ENCODE assay signal across 9 cellular contexts in genomic region chr20:35561268-35561667, GRCh38. TPM values are rescaled to one million over a fixed set of nuclear protein-coding genes. Genes with fewer than 3 reads are reported as not detected.
DNase-seq lines count a peak whose midpoint lies in the region; ATAC-seq and TF ChIP-seq lines count a peak whose summit lies in the region.
"Had no signal": no experiment of that assay in that cellular context is flagged by ENCODE, and none has a peak within 500 bp of the region (broad histone marks: within the 10 kb centered on the region; RNA-seq: fewer than 3 reads in every experiment).

No MANE protein-coding gene starts in this region.

- H3K36me3 Mint-ChIP-seq in activated CD4-positive, alpha-beta memory T cell treated with anti-CD3 and anti-CD28 coated beads for 36 hours, result peaks cover 7% of the 10 kb centered on the region
- H3K36me3 Mint-ChIP-seq in activated CD4-positive, alpha-beta memory T cell treated with anti-CD3 and anti-CD28 coated beads, Interleukin-2, amount 10 ng/mL, durations not matched to agents 7 days and 5 days (ENCODE audit: low read depth), result peaks cover 8% of the 10 kb centered on the region
- peaks cover 16 to 28% of the 10 kb centered on the region in 2 donors for H3K36me3 Mint-ChIP-seq in stimulated activated naive B cell treated with anti-CD40 and anti-IgM and Interleukin-4, amounts not matched to agents 10 μg/mL and 1 μg/mL and 100 μg/mL, for 72 hours

- TF ChIP-seq CTCF in SU-DHL-6 (IDR thresholded peaks at IDR 0.05; ENCODE audit: insufficient read depth, low read length, poor library complexity, severe bottlenecking) (peak; percentile 41), heart right ventricle (IDR thresholded peaks at IDR 0.05) (peak in 4 of 9 donors; percentile 35 to 47 (median 42))

- intact Hi-C loops in activated CD4-positive, alpha-beta memory T cell treated with anti-CD3 and anti-CD28 coated beads for 36 hours (cut with micrococcal nuclease), result no loop called here
- intact Hi-C loops in heart right ventricle (cut with DNase I), result no loop called here

- no peaks in the 10 kb centered on the region for H3K9me3 Mint-ChIP-seq in activated CD4-positive, alpha-beta memory T cell treated with anti-CD3 and anti-CD28 coated beads for 36 hours
- H3K9me3 Mint-ChIP-seq in activated CD4-positive, alpha-beta memory T cell treated with anti-CD3 and anti-CD28 coated beads, Interleukin-2, amount 10 ng/mL, durations not matched to agents 7 days and 5 days, result no peaks in the 10 kb centered on the region
- no peaks in the 10 kb centered on the region for H3K9me3 Mint-ChIP-seq in stimulated activated naive B cell treated with anti-CD40 and anti-IgM and Interleukin-4, amounts not matched to agents 10 μg/mL and 1 μg/mL and 100 μg/mL, for 72 hours

- H3K4me1 Mint-ChIP-seq in activated CD4-positive, alpha-beta memory T cell treated with anti-CD3 and anti-CD28 coated beads for 36 hours (ENCODE audit: low read depth), result no peaks in the 10 kb centered on the region
- H3K4me1 Mint-ChIP-seq in activated CD4-positive, alpha-beta memory T cell treated with anti-CD3 and anti-CD28 coated beads, Interleukin-2, amount 10 ng/mL, durations not matched to agents 7 days and 5 days, result no peaks in the 10 kb centered on the region
- H3K4me1 Mint-ChIP-seq in stimulated activated naive B cell treated with anti-CD40 and anti-IgM and Interleukin-4, amounts not matched to agents 10 μg/mL and 1 μg/mL and 100 μg/mL, for 72 hours, result no peaks in the 10 kb centered on the region

- 21 to 25% methylated on average over 7 of the region's 7 CpGs for WGBS in heart right ventricle, 2 donors

- H3K27ac Mint-ChIP-seq in activated CD4-positive, alpha-beta memory T cell treated with anti-CD3 and anti-CD28 coated beads for 36 hours, result no peak overlapping the region
- H3K27ac Mint-ChIP-seq in activated CD4-positive, alpha-beta memory T cell treated with anti-CD3 and anti-CD28 coated beads, Interleukin-2, amount 10 ng/mL, durations not matched to agents 7 days and 5 days, result no peak overlapping the region
- H3K27ac Mint-ChIP-seq in stimulated activated naive B cell treated with anti-CD40 and anti-IgM and Interleukin-4, amounts not matched to agents 10 μg/mL and 1 μg/mL and 100 μg/mL, for 72 hours, result no peak overlapping the region

- CTCF ChIA-PET in activated CD4-positive, alpha-beta memory T cell treated with anti-CD3 and anti-CD28 coated beads for 36 hours (lab: Charles Lee), result no interaction called here
- CTCF ChIA-PET in activated CD4-positive, alpha-beta memory T cell treated with anti-CD3 and anti-CD28 coated beads, Interleukin-2, amount 10 ng/mL, durations not matched to agents 7 days and 5 days (lab: Charles Lee), result interaction anchor here (0.6 kb wide), 1 partner anchor 393 kb away, joined by 3 read pairs; no protein-coding TSS in a partner anchor

- POLR2A ChIA-PET in activated CD4-positive, alpha-beta memory T cell treated with anti-CD3 and anti-CD28 coated beads for 36 hours (lab: Charles Lee), result no interaction called here
- POLR2A ChIA-PET in activated CD4-positive, alpha-beta memory T cell treated with anti-CD3 and anti-CD28 coated beads, Interleukin-2, amount 10 ng/mL, durations not matched to agents 7 days and 5 days (lab: Charles Lee), result interaction anchor here (1.4 kb wide), 1 partner anchor 12 kb away, joined by 3 read pairs; no protein-coding TSS in a partner anchor

- no peak overlapping the region for H3K27ac ChIP-seq in SU-DHL-6 (ENCODE audit: low read depth, low read length)
- H3K27ac ChIP-seq in heart right ventricle, result no peak overlapping the region

- no peaks in the 10 kb centered on the region for H3K9me3 ChIP-seq in SU-DHL-6 (ENCODE audit: insufficient read depth, low read length)
- no peaks in the 10 kb centered on the region for H3K9me3 ChIP-seq in heart right ventricle

- no peak overlapping the region for H3K4me2 ChIP-seq in SU-DHL-6 (ENCODE audit: low read depth, low read length, poor library complexity, severe bottlenecking)

- H3K9me2 ChIP-seq in SU-DHL-6 (replicated peaks; ENCODE audit: insufficient read depth, low read length), result no peaks in the 10 kb centered on the region

- no peak overlapping the region for H3K4me3 Mint-ChIP-seq in activated CD4-positive, alpha-beta memory T cell treated with anti-CD3 and anti-CD28 coated beads for 36 hours
- H3K4me3 Mint-ChIP-seq in activated CD4-positive, alpha-beta memory T cell treated with anti-CD3 and anti-CD28 coated beads, Interleukin-2, amount 10 ng/mL, durations not matched to agents 7 days and 5 days, result no peak overlapping the region
- no peak overlapping the region for H3K4me3 Mint-ChIP-seq in stimulated activated naive B cell treated with anti-CD40 and anti-IgM and Interleukin-4, amounts not matched to agents 10 μg/mL and 1 μg/mL and 100 μg/mL, for 72 hours

- H3K27me3 Mint-ChIP-seq in activated CD4-positive, alpha-beta memory T cell treated with anti-CD3 and anti-CD28 coated beads for 36 hours, result no peaks in the 10 kb centered on the region
- H3K27me3 Mint-ChIP-seq in activated CD4-positive, alpha-beta memory T cell treated with anti-CD3 and anti-CD28 coated beads, Interleukin-2, amount 10 ng/mL, durations not matched to agents 7 days and 5 days, result no peaks in the 10 kb centered on the region
- H3K27me3 Mint-ChIP-seq in stimulated activated naive B cell treated with anti-CD40 and anti-IgM and Interleukin-4, amounts not matched to agents 10 μg/mL and 1 μg/mL and 100 μg/mL, for 72 hours, result no peaks in the 10 kb centered on the region

- no peaks in the 10 kb centered on the region for H3K4me1 ChIP-seq in heart right ventricle

- no peaks in the 10 kb centered on the region for H3K79me2 ChIP-seq in SU-DHL-6 (ENCODE audit: insufficient read depth, low read length)

- H3K27me3 ChIP-seq in SU-DHL-6 (ENCODE audit: low read length), result no peaks in the 10 kb centered on the region
- no peaks in the 10 kb centered on the region for H3K27me3 ChIP-seq in heart right ventricle

- H2AFZ ChIP-seq in SU-DHL-6 (ENCODE audit: low read depth, low read length, severe bottlenecking), result no peak overlapping the region

- no peaks in the 10 kb centered on the region for H4K20me1 ChIP-seq in SU-DHL-6 (ENCODE audit: low read depth, low read length)

- ATAC-seq in heart right ventricle, result peak in 7 of 8 donors; percentile 26 to 75 (median 54)
- ATAC-seq in stimulated activated naive B cell treated with anti-CD40 and anti-IgM and Interleukin-4, amounts not matched to agents 10 μg/mL and 1 μg/mL and 100 μg/mL, for 72 hours (replicated peaks), result peak; percentile 63 to 65
- ATAC-seq in HG03521 (IDR thresholded peaks at IDR 0.05; ENCODE audit: unreplicated experiment), result no peak

- peak; percentile 30 for DNase-seq in activated CD4-positive, alpha-beta memory T cell treated with anti-CD3 and anti-CD28 coated beads for 36 hours
- DNase-seq in activated CD4-positive, alpha-beta memory T cell treated with anti-CD3 and anti-CD28 coated beads, Interleukin-2, amount 10 ng/mL, durations not matched to agents 7 days and 5 days, result no peak
- peak; percentile 82 for DNase-seq in M059J (ENCODE audit: low read depth)
- DNase-seq in heart right ventricle, result no peak
- no peak for DNase-seq in stimulated activated naive B cell treated with anti-CD40 and anti-IgM and Interleukin-4, amounts not matched to agents 10 μg/mL and 1 μg/mL and 100 μg/mL, for 72 hours
- no peak for DNase-seq in NCI-H226

- no peaks in the 10 kb centered on the region for H3F3A ChIP-seq in SU-DHL-6 (ENCODE audit: insufficient read depth)

- H3K9ac ChIP-seq in SU-DHL-6 (ENCODE audit: low read length), result no peak overlapping the region

- no peaks in the 10 kb centered on the region for H3K36me3 ChIP-seq in SU-DHL-6 (ENCODE audit: low read length)
- H3K36me3 ChIP-seq in heart right ventricle, result peaks cover 0 to 27% (median 0%) of the 10 kb centered on the region in 9 donors

- H3K4me3 ChIP-seq in SU-DHL-6 (ENCODE audit: insufficient read depth, low read length, poor library complexity, severe bottlenecking), result no peak overlapping the region
- no peak overlapping the region for H3K4me3 ChIP-seq in heart right ventricle

RNA-seq across cellular contexts. Expression of gene ERGIC3, which starts 19.4 kb away (rescaled TPM):
- 100 to 1,000 TPM; 109 to 120 TPM for total RNA-seq in activated CD4-positive, alpha-beta memory T cell treated with anti-CD3 and anti-CD28 coated beads for 36 hours
- 100 to 1,000 TPM; 126 TPM for total RNA-seq in activated CD4-positive, alpha-beta memory T cell treated with anti-CD3 and anti-CD28 coated beads, Interleukin-2, amount 10 ng/mL, durations not matched to agents 7 days and 5 days
- 630 and 714 TPM in 2 replicates for total RNA-seq in M059J (2014; rRNA removed; shearing (Covaris generic))
- 100 to 1,000 TPM in 6 of 10 donors, 10 to 100 TPM in 4; 40.9 to 143 (median 102) TPM for total RNA-seq in heart right ventricle
- polyA plus RNA-seq in heart right ventricle, result 100 to 1,000 TPM; 101 to 129 TPM

RNA-seq across cellular contexts. Expression of gene C20orf173, which starts 31.8 kb away (rescaled TPM):
- total RNA-seq in activated CD4-positive, alpha-beta memory T cell treated with anti-CD3 and anti-CD28 coated beads for 36 hours, result not detected
- total RNA-seq in activated CD4-positive, alpha-beta memory T cell treated with anti-CD3 and anti-CD28 coated beads, Interleukin-2, amount 10 ng/mL, durations not matched to agents 7 days and 5 days, result not detected
- total RNA-seq in M059J (2014; rRNA removed; shearing (Covaris generic)), result not detected in 2 replicates
- not detected for total RNA-seq in heart right ventricle
- not detected for polyA plus RNA-seq in heart right ventricle
- total RNA-seq: skeletal muscle tissue had no signal

RNA-seq across cellular contexts. Expression of gene SPAG4, which starts 54.4 kb away (rescaled TPM):
- total RNA-seq in activated CD4-positive, alpha-beta memory T cell treated with anti-CD3 and anti-CD28 coated beads for 36 hours, result 1 to 10 TPM; 7.5 to 9.4 TPM
- total RNA-seq in activated CD4-positive, alpha-beta memory T cell treated with anti-CD3 and anti-CD28 coated beads, Interleukin-2, amount 10 ng/mL, durations not matched to agents 7 days and 5 days, result 1 to 10 TPM; 6.5 to 6.9 TPM
- total RNA-seq in M059J (2014; rRNA removed; shearing (Covaris generic)), result 24.0 and 36.1 TPM in 2 replicates
- 10 to 100 TPM in 1 of 10 donors, 1 to 10 TPM in 9; 2.7 to 11.7 (median 4.1) TPM for total RNA-seq in heart right ventricle
- polyA plus RNA-seq in heart right ventricle, result 1 to 10 TPM; 4.4 to 8.7 TPM

Comparison
In these comparisons a context has a peak if more than half of its experiments do, and no peak if none do; other contexts are left out.
1. DNase-seq: peak in activated CD4-positive, alpha-beta memory T cell treated with anti-CD3 and anti-CD28 coated beads for 36 hours (single experiment) and M059J (single experiment); none in activated CD4-positive, alpha-beta memory T cell treated with anti-CD3 and anti-CD28 coated beads, Interleukin-2, amount 10 ng/mL, durations not matched to agents 7 days and 5 days (single experiment), heart right ventricle (0 of 2), stimulated activated naive B cell treated with anti-CD40 and anti-IgM and Interleukin-4, amounts not matched to agents 10 μg/mL and 1 μg/mL and 100 μg/mL, for 72 hours (single experiment) and NCI-H226 (single experiment).